In the genomic region with DNA sequence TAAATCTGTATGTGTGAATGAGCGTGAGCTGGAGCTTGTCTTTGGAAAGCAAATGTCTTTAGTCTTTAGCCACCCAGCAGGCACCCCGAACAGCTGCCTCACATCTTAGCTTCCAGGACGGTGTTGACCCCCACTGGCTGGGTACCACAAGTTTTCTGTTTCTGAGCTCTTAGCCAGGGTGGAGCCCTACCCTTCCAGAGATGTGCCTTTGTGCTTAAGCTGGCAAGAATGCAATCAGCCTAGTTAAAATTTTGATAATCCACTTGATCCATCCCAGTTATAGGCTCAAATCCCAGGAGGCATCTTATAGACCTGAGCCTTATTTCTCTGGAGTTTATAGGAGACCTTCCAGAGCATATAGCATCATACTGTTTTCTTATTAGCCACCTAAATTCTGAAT, we compare ENCODE assay signal across 1 cellular context.
TF ChIP-seq lines count a peak whose summit lies in the region.

No MANE protein-coding gene starts in this region.

TF ChIP-seq in H1, 55 proteins besides CTCF, POLR2A, EP300 and RAD21:
- TF ChIP-seq CHD7 (IDR thresholded peaks at IDR 0.05; ENCODE audit: insufficient replicate concordance, low read length) (no peak), SIN3A (conservative IDR thresholded peaks at IDR 0.05 in 1 of 2, IDR thresholded peaks at IDR 0.05 in 1 of 2; ENCODE audit: low read depth in 1 of 2, low read length in 2 of 2) (no peak), YY1 (IDR thresholded peaks at IDR 0.05; ENCODE audit: low read depth, low read length) (no peak), SP2 (IDR thresholded peaks at IDR 0.05; ENCODE audit: low read length) (no peak), MAFK (IDR thresholded peaks at IDR 0.05; ENCODE audit: low read depth, low read length) (no peak), TBP (IDR thresholded peaks at IDR 0.05; ENCODE audit: low read depth, low read length) (no peak), SP1 (IDR thresholded peaks at IDR 0.05; ENCODE audit: low read depth, low read length) (no peak), EGR1 (IDR thresholded peaks at IDR 0.05; ENCODE audit: borderline replicate concordance, low read depth, low read length) (no peak), PHF8 (conservative IDR thresholded peaks at IDR 0.05; ENCODE audit: low read depth, low read length) (no peak), GTF2F1 (IDR thresholded peaks at IDR 0.05; ENCODE audit: borderline replicate concordance, low read depth, low read length) (no peak), ASH2L (IDR thresholded peaks at IDR 0.05; ENCODE audit: low read length) (no peak), SIRT6 (IDR thresholded peaks at IDR 0.05; ENCODE audit: low read length) (no peak), TCF12 (IDR thresholded peaks at IDR 0.05; ENCODE audit: low read depth, low read length) (no peak), BCL11A (IDR thresholded peaks at IDR 0.05; ENCODE audit: low read depth in 2 of 2, low read length in 2 of 2) (no peak), BRCA1 (IDR thresholded peaks at IDR 0.05; ENCODE audit: low read depth, low read length) (no peak), FOSL1 (IDR thresholded peaks at IDR 0.05; ENCODE audit: insufficient read depth, low read depth, low read length) (no peak), POLR2AphosphoS5 (IDR thresholded peaks at IDR 0.05; ENCODE audit: low read depth, low read length) (no peak)
TF ChIP-seq in H1: peak in this region for 0.
